In genomic region chr19:39970674-39971379, GRCh38 we compare ENCODE assay signal across 8 cellular contexts. TPM values are rescaled to one million over a fixed set of nuclear protein-coding genes. Genes with fewer than 3 reads are reported as not detected.
DNase-seq lines count a peak whose midpoint lies in the region; ATAC-seq and TF ChIP-seq lines count a peak whose summit lies in the region.

Gene PSMC4 (plus strand): TSS chr19:39971165. CDS start chr19:39971203, 38 bp downstream.

- H3K4me1 Mint-ChIP-seq in activated T-cell treated with anti-CD3 and anti-CD28 coated beads, Interleukin-2, amount 50 U/mL, for 4 hours (ENCODE audit: low read depth), result peaks cover 41% of the 10 kb centered on the region

- H3K27me3 Mint-ChIP-seq in activated T-cell treated with anti-CD3 and anti-CD28 coated beads, Interleukin-2, amount 50 U/mL, for 4 hours (ENCODE audit: low read depth), result no peaks in the 10 kb centered on the region

- peak within 1 kb of the TSS; percentile 98 for H3K4me3 Mint-ChIP-seq in activated T-cell treated with anti-CD3 and anti-CD28 coated beads, Interleukin-2, amount 50 U/mL, for 4 hours

- in situ Hi-C loops in KBM-7 (cut with MboI; ENCODE audit: low pct_unique_long_range_greater_than_20kb, low sequenced_read_pairs), result no loop called here

- peak within 1 kb of the TSS; percentile 89 for H3K9ac ChIP-seq in muscle layer of colon (ENCODE audit: low read length)

- peak within 1 kb of the TSS; percentile 82 to 93 for H3K4me3 ChIP-seq in esophagus (ENCODE audit: low read depth in 1 of 2, low read length in 2 of 2)
- peak within 1 kb of the TSS; percentile 89 to 93 for H3K4me3 ChIP-seq in muscle layer of colon (ENCODE audit: low read depth in 1 of 2, low read length in 2 of 2)

- ATAC-seq in GM21619 (IDR thresholded peaks at IDR 0.05; ENCODE audit: unreplicated experiment), result peak; percentile 94
- ATAC-seq in activated T-cell treated with anti-CD3 and anti-CD28 coated beads, Interleukin-2, amount 50 U/mL, for 4 hours, result peak; percentile 96

- peaks cover 3 to 9% of the 10 kb centered on the region in 2 donors for H3K4me1 ChIP-seq in esophagus (ENCODE audit: control insufficient read depth in 2 of 2, insufficient read depth in 2 of 2, low read length in 1 of 2)
- peaks cover 16% of the 10 kb centered on the region for H3K4me1 ChIP-seq in muscle layer of colon (ENCODE audit: insufficient read depth, low read length)

- no peaks in the 10 kb centered on the region for H3K9me3 Mint-ChIP-seq in activated T-cell treated with anti-CD3 and anti-CD28 coated beads, Interleukin-2, amount 50 U/mL, for 4 hours

- 0% methylated on average over 47 of the region's 47 CpGs for WGBS in esophagus, 2 donors

- peaks cover 5 to 12% of the 10 kb centered on the region in 2 donors for H3K36me3 ChIP-seq in esophagus (ENCODE audit: control insufficient read depth in 2 of 2, insufficient read depth in 2 of 2, low read length in 1 of 2)
- peaks cover 33% of the 10 kb centered on the region for H3K36me3 ChIP-seq in muscle layer of colon (ENCODE audit: insufficient read depth, low read length)

- no peaks in the 10 kb centered on the region for H3K9me3 ChIP-seq in esophagus (ENCODE audit: control insufficient read depth in 2 of 2, insufficient read depth in 1 of 2, low read depth in 1 of 2, low read length in 1 of 2)
- H3K9me3 ChIP-seq in muscle layer of colon (ENCODE audit: low read length), result no peaks in the 10 kb centered on the region

- H3K27ac ChIP-seq in esophagus (ENCODE audit: low read depth in 2 of 2, low read length in 1 of 2) (peak within 1 kb of the TSS; percentile 91 to 95), muscle layer of colon (ENCODE audit: low read depth, low read length) (peak within 1 kb of the TSS; percentile 87)

- no peaks in the 10 kb centered on the region for H3K27me3 ChIP-seq in esophagus (ENCODE audit: control insufficient read depth in 1 of 2, insufficient read depth in 2 of 2, low read length in 2 of 2)
- H3K27me3 ChIP-seq in muscle layer of colon (ENCODE audit: control insufficient read depth in 1 of 2, insufficient read depth in 2 of 2, low read length in 2 of 2), result no peaks in the 10 kb centered on the region

- DNase-seq in DMS53 (lab: John Stamatoyannopoulos, UW) (peak; percentile 100), KBM-7 (peak; percentile 99)
- DNase-seq in activated T-cell treated with anti-CD3 and anti-CD28 coated beads, Interleukin-2, amount 50 U/mL, for 4 hours, result peak; percentile 97
- DNase-seq in stimulated activated CD8-positive, alpha-beta memory T cell treated with anti-CD3 and anti-CD28 coated beads, Interleukin-7, amount 100 ng/mL, for 4 hours (ENCODE audit: low read depth in 2 of 2), result peak; percentile 97 to 98

- peaks cover 29% of the 10 kb centered on the region for H3K36me3 Mint-ChIP-seq in activated T-cell treated with anti-CD3 and anti-CD28 coated beads, Interleukin-2, amount 50 U/mL, for 4 hours (ENCODE audit: insufficient read depth)

TF ChIP-seq in PFSK-1, 5 proteins besides CTCF, POLR2A, EP300 and RAD21:
- peak; percentile 91; the same call in 1 of the 2 replicates for TF ChIP-seq TAF1 (IDR thresholded peaks at IDR 0.05; ENCODE audit: borderline replicate concordance, insufficient read depth, low read length)
- peak in 1 of 2 experiments; percentile 10; a peak in 2 of 4 replicates for TF ChIP-seq REST (IDR thresholded peaks at IDR 0.05; ENCODE audit: insufficient read depth in 1 of 2, low read depth in 2 of 2, low read length in 2 of 2)
- peak; percentile 83; the same call in 1 of the 2 replicates for TF ChIP-seq SIN3A (IDR thresholded peaks at IDR 0.05; ENCODE audit: borderline replicate concordance, insufficient read depth, low read length)
- TF ChIP-seq POLR2AphosphoS5 (IDR thresholded peaks at IDR 0.05; ENCODE audit: low read depth, low read length), result peak; percentile 93
- peak; percentile 93 for TF ChIP-seq FOXP2 (optimal IDR thresholded peaks at IDR 0.05; ENCODE audit: borderline replicate concordance, extremely low read depth, extremely low read length, insufficient read depth)

RNA-seq across cellular contexts. Expression of gene PSMC4, which starts in this region (rescaled TPM):
- 189 TPM for polyA plus RNA-seq in PFSK-1 (2012; ENCODE audit: insufficient read length, low read depth)
- total RNA-seq in activated T-cell treated with anti-CD3 and anti-CD28 coated beads, Interleukin-2, amount 50 U/mL, for 4 hours, result 100 to 1,000 TPM; 279 to 293 (median 280) TPM
- polyA plus RNA-seq in esophagus, result 10 to 100 TPM; 50.1 to 73.8 TPM

Comparison
In these comparisons a context has a peak if more than half of its experiments do, and no peak if none do; other contexts are left out.
1. Peak in every context shown above with its lines: DNase-seq, ATAC-seq, H3K4me3 ChIP-seq and H3K27ac ChIP-seq.